In genomic region chr3:184846500-184846899, GRCh38 we compare ENCODE assay signal across 19 cellular contexts.
"Had no signal": no experiment of that assay in that cellular context is flagged by ENCODE, and none has a peak within 500 bp of the region (broad histone marks: within the 10 kb centered on the region; RNA-seq: fewer than 3 reads in every experiment).

No MANE protein-coding gene starts in this region.

- H3K4me1 ChIP-seq: left ventricle myocardium inferior, spleen, suprapubic skin, tibial artery, uterus had no signal

- H3K4me3 ChIP-seq: left ventricle myocardium inferior, lung, mucosa of descending colon, ovary, spleen, suprapubic skin, thoracic aorta, tibial artery, uterus had no signal

- H3K27ac ChIP-seq: left ventricle myocardium inferior, ovary, spleen, suprapubic skin, thoracic aorta, tibial artery, uterus had no signal

- DNase-seq: hypothalamus; immature natural killer cell; kidney; left ventricle myocardium inferior; midbrain; mucosa of descending colon; naive thymus-derived CD4-positive, alpha-beta T cell; ovary; retina; right cardiac atrium; small intestine; spleen; stimulated activated CD4-positive, alpha-beta T cell treated with anti-CD3 and anti-CD28 coated beads, Interleukin-4, amount 100 ng/mL, for 24 hours; stimulated activated naive CD4-positive, alpha-beta T cell; tibial artery; uterus had no signal

- H3K36me3 ChIP-seq: ovary, uterus had no signal

- H3K27me3 ChIP-seq: ovary, spleen, suprapubic skin, tibial artery, uterus had no signal

- H3K9me3 ChIP-seq: left ventricle myocardium inferior, mucosa of descending colon, ovary, spleen, suprapubic skin, thoracic aorta, tibial artery, uterus had no signal
